In genomic region chr18:33960393-33960792, GRCh38 we compare ENCODE assay signal across 30 cellular contexts.
DNase-seq lines count a peak whose midpoint lies in the region; ATAC-seq and TF ChIP-seq lines count a peak whose summit lies in the region.
"Had no signal": no experiment of that assay in that cellular context is flagged by ENCODE, and none has a peak within 500 bp of the region (broad histone marks: within the 10 kb centered on the region; RNA-seq: fewer than 3 reads in every experiment).

No MANE protein-coding gene starts in this region.

- H3K27ac Mint-ChIP-seq in activated CD8-positive, alpha-beta T cell treated with anti-CD3 and anti-CD28 coated beads, Interleukin-2, amount 10 ng/mL, durations not matched to agents 7 days and 5 days, result no peak overlapping the region
- H3K27ac Mint-ChIP-seq: activated CD4-positive, alpha-beta T cell treated with anti-CD3 and anti-CD28 coated beads for 36 hours; CD8-positive, alpha-beta memory T cell; nephron; stimulated activated effector memory CD8-positive, alpha-beta T cell treated with anti-CD3 and anti-CD28 coated beads, Interleukin-12 subunit alpha, Interleukin-12 subunit beta, amount 100 ng/mL, for 72 hours had no signal

- POLR2A ChIA-PET in activated CD8-positive, alpha-beta T cell treated with anti-CD3 and anti-CD28 coated beads, Interleukin-2, amount 10 ng/mL, durations not matched to agents 7 days and 5 days (lab: Charles Lee), result no interaction called here

- ATAC-seq in activated CD8-positive, alpha-beta T cell treated with anti-CD3 and anti-CD28 coated beads, Interleukin-2, amount 10 ng/mL, durations not matched to agents 7 days and 5 days, result no peak
- ATAC-seq: activated CD4-positive, alpha-beta T cell treated with anti-CD3 and anti-CD28 coated beads for 36 hours; activated T-cell treated with anti-CD3 and anti-CD28 coated beads, Interleukin-2, amount 50 U/mL, for 4 hours; lower lobe of right lung; mucosa of descending colon; stimulated activated effector memory CD8-positive, alpha-beta T cell treated with anti-CD3 and anti-CD28 coated beads, Interleukin-12 subunit alpha, Interleukin-12 subunit beta, amount 100 ng/mL, for 72 hours had no signal

- no peaks in the 10 kb centered on the region for H3K4me1 Mint-ChIP-seq in activated CD8-positive, alpha-beta T cell treated with anti-CD3 and anti-CD28 coated beads, Interleukin-2, amount 10 ng/mL, durations not matched to agents 7 days and 5 days (ENCODE audit: low read depth)
- H3K4me1 Mint-ChIP-seq: activated CD4-positive, alpha-beta T cell treated with anti-CD3 and anti-CD28 coated beads for 36 hours; CD8-positive, alpha-beta memory T cell; nephron; stimulated activated effector memory CD8-positive, alpha-beta T cell treated with anti-CD3 and anti-CD28 coated beads, Interleukin-12 subunit alpha, Interleukin-12 subunit beta, amount 100 ng/mL, for 72 hours had no signal

- H3K4me3 ChIP-seq in retinal pigment epithelial cell (ENCODE audit: low read length), result no peak overlapping the region
- H3K4me3 ChIP-seq: coronary artery, lower lobe of right lung, mucosa of descending colon, ovary, right atrium auricular region, SK-N-MC, spleen, upper lobe of left lung had no signal

- H3K9me3 Mint-ChIP-seq in activated CD8-positive, alpha-beta T cell treated with anti-CD3 and anti-CD28 coated beads, Interleukin-2, amount 10 ng/mL, durations not matched to agents 7 days and 5 days (ENCODE audit: insufficient read depth), result no peaks in the 10 kb centered on the region
- H3K9me3 Mint-ChIP-seq: nephron had no signal

- no peak overlapping the region for H3K4me3 Mint-ChIP-seq in activated CD8-positive, alpha-beta T cell treated with anti-CD3 and anti-CD28 coated beads, Interleukin-2, amount 10 ng/mL, durations not matched to agents 7 days and 5 days
- H3K4me3 Mint-ChIP-seq: activated CD4-positive, alpha-beta T cell treated with anti-CD3 and anti-CD28 coated beads for 36 hours; activated T-cell treated with anti-CD3 and anti-CD28 coated beads, Interleukin-2, amount 50 U/mL, for 4 hours; CD8-positive, alpha-beta memory T cell; nephron; stimulated activated effector memory CD8-positive, alpha-beta T cell treated with anti-CD3 and anti-CD28 coated beads, Interleukin-12 subunit alpha, Interleukin-12 subunit beta, amount 100 ng/mL, for 72 hours had no signal

- no peaks in the 10 kb centered on the region for H3K27me3 Mint-ChIP-seq in activated CD8-positive, alpha-beta T cell treated with anti-CD3 and anti-CD28 coated beads, Interleukin-2, amount 10 ng/mL, durations not matched to agents 7 days and 5 days (ENCODE audit: low read depth)
- H3K27me3 Mint-ChIP-seq: activated CD4-positive, alpha-beta T cell treated with anti-CD3 and anti-CD28 coated beads for 36 hours; CD8-positive, alpha-beta memory T cell had no signal

- no peak for TF ChIP-seq CTCF in retinal pigment epithelial cell (conservative IDR thresholded peaks at IDR 0.05; ENCODE audit: low read depth, low read length)

- no peaks in the 10 kb centered on the region for H3K36me3 Mint-ChIP-seq in activated CD8-positive, alpha-beta T cell treated with anti-CD3 and anti-CD28 coated beads, Interleukin-2, amount 10 ng/mL, durations not matched to agents 7 days and 5 days (ENCODE audit: low read depth)
- H3K36me3 Mint-ChIP-seq: CD8-positive, alpha-beta memory T cell; stimulated activated effector memory CD8-positive, alpha-beta T cell treated with anti-CD3 and anti-CD28 coated beads, Interleukin-12 subunit alpha, Interleukin-12 subunit beta, amount 100 ng/mL, for 72 hours had no signal

- CTCF ChIA-PET in activated CD8-positive, alpha-beta T cell treated with anti-CD3 and anti-CD28 coated beads, Interleukin-2, amount 10 ng/mL, durations not matched to agents 7 days and 5 days (lab: Charles Lee), result no interaction called here

- DNase-seq in NCI-H2107 treated with DMSO at 0.1 percent for 48 hours (lab: John Stamatoyannopoulos, UW; ENCODE audit: unreplicated experiment) (peak; percentile 17), NCI-H2107 (lab: John Stamatoyannopoulos, UW) (no peak), NCI-H1436 (lab: John Stamatoyannopoulos, UW) (peak; percentile 83), NCI-H748 (lab: John Stamatoyannopoulos, UW; ENCODE audit: unreplicated experiment) (peak; percentile 92), retinal pigment epithelial cell (ENCODE audit: low read depth) (peak; percentile 2), MV-4-11 (lab: John Stamatoyannopoulos, UW) (no peak)
- DNase-seq in activated effector memory CD4-positive, alpha-beta T cell treated with anti-CD3 and anti-CD28 coated beads, Interleukin-2, amount 50 U/mL, for 16 hours, result no peak
- no peak for DNase-seq in activated CD8-positive, alpha-beta T cell treated with anti-CD3 and anti-CD28 coated beads, Interleukin-2, amount 10 ng/mL, durations not matched to agents 7 days and 5 days
- DNase-seq: activated CD4-positive, alpha-beta T cell treated with anti-CD3 and anti-CD28 coated beads for 36 hours; activated naive CD4-positive, alpha-beta T cell treated with anti-CD3 and anti-CD28 coated beads, Interleukin-2, amount 50 U/mL, for 16 hours; activated T-cell treated with anti-CD3 and anti-CD28 coated beads, Interleukin-2, amount 50 U/mL, for 4 hours; AML-193; amygdala; CD8-positive, alpha-beta memory T cell; DND-41; kidney; lower lobe of right lung; mucosa of descending colon; NCI-H226; ovary; RPMI8226; spleen; stimulated activated CD4-positive, alpha-beta T cell treated with anti-CD3 and anti-CD28 coated beads, Interleukin-2, amount 100 ng/mL, for 48 hours; substantia nigra; upper lobe of left lung had no signal

Comparison
In these comparisons a context has a peak if more than half of its experiments do, and no peak if none do; other contexts are left out.
1. DNase-seq: peak in NCI-H2107 treated with DMSO at 0.1 percent for 48 hours (single experiment), NCI-H1436 (single experiment), NCI-H748 (single experiment) and retinal pigment epithelial cell (single experiment); none in NCI-H2107 (single experiment), activated effector memory CD4-positive, alpha-beta T cell treated with anti-CD3 and anti-CD28 coated beads, Interleukin-2, amount 50 U/mL, for 16 hours (single experiment), activated CD8-positive, alpha-beta T cell treated with anti-CD3 and anti-CD28 coated beads, Interleukin-2, amount 10 ng/mL, durations not matched to agents 7 days and 5 days (single experiment) and MV-4-11 (single experiment).